In the genomic region with DNA sequence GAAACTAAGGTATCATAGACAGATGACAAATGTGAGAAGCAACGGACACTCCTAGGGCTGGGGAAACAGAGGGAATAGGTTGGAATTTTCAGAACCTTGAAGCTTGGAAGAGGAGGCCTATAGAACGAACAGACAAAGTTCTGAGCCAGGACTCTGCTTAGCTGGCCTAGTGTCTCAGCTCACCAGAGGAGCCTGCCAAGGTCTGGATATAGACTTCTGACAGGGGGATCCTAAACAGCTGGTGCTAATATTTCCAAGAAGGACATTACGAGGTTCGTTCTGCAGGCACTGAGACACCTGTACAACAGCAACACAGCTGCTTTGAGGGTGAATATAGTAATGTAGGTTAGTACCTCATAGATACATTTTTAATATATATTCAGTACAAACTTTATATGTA, we compare ENCODE assay signal across 17 cellular contexts.
DNase-seq lines count a peak whose midpoint lies in the region; ATAC-seq, FAIRE-seq and TF ChIP-seq lines count a peak whose summit lies in the region.
"Had no signal": no experiment of that assay in that cellular context is flagged by ENCODE, and none has a peak within 500 bp of the region (broad histone marks: within the 10 kb centered on the region; RNA-seq: fewer than 3 reads in every experiment).

No MANE protein-coding gene starts in this region.

- H3K4me3 Mint-ChIP-seq in stimulated activated memory B cell treated with anti-CD40 and anti-IgM and Interleukin-4, amounts not matched to agents 10 μg/mL and 1 μg/mL and 100 μg/mL, for 72 hours: no peak overlapping the region
- H3K4me3 Mint-ChIP-seq: CD14-positive monocyte; CD4-positive, alpha-beta memory T cell had no signal

- H4K20me1 ChIP-seq in OCI-LY1 (ENCODE audit: insufficient read depth, low read length) (no peaks in the 10 kb centered on the region), GM12878 (ENCODE audit: control insufficient read depth, insufficient read depth) (no peaks in the 10 kb centered on the region)
- H4K20me1 ChIP-seq: BLaER1 had no signal

- no peaks in the 10 kb centered on the region for H3K27me3 Mint-ChIP-seq in stimulated activated memory B cell treated with anti-CD40 and anti-IgM and Interleukin-4, amounts not matched to agents 10 μg/mL and 1 μg/mL and 100 μg/mL, for 72 hours

- RAD21 ChIA-PET in GM12878 (lab: Charles Lee; ENCODE audit: unreplicated experiment): interaction anchor here (0.9 to 1.0 kb wide), 2 partner anchors 8 to 48 kb away, joined by 3 read pairs; no protein-coding TSS in a partner anchor

- H3K4me1 Mint-ChIP-seq in stimulated activated memory B cell treated with anti-CD40 and anti-IgM and Interleukin-4, amounts not matched to agents 10 μg/mL and 1 μg/mL and 100 μg/mL, for 72 hours: peaks cover 11% of the 10 kb centered on the region
- H3K4me1 Mint-ChIP-seq: CD14-positive monocyte; CD4-positive, alpha-beta memory T cell had no signal

- no peak for TF ChIP-seq POLR2A in GM12878 (IDR thresholded peaks at IDR 0.05; ENCODE audit: low read depth, low read length)

- TF ChIP-seq CTCF in GM12865 (IDR thresholded peaks at IDR 0.05; ENCODE audit: insufficient read depth, low read depth, low read length, missing control alignments) (no peak), OCI-LY1 (IDR thresholded peaks at IDR 0.05; ENCODE audit: low read length) (no peak), GM12878 (IDR thresholded peaks at IDR 0.05 in 2 of 3, conservative IDR thresholded peaks at IDR 0.05 in 1 of 3; ENCODE audit: control insufficient read depth in 2 of 3, extremely low read depth in 1 of 3, insufficient read depth in 1 of 3, low read depth in 3 of 3, low read length in 3 of 3) (no peak)

- POLR2A ChIA-PET in GM12878 (lab: Charles Lee): interaction anchor here (1.5 kb wide), 1 partner anchor 9 kb away, joined by 3 read pairs; no protein-coding TSS in a partner anchor

- H2AFZ ChIP-seq in OCI-LY1 (ENCODE audit: low read length) (peak overlapping the region; percentile 77; the same call in 1 of the 2 replicates), GM12878 (ENCODE audit: control insufficient read depth, low read depth, low read length) (no peak overlapping the region)
- H2AFZ ChIP-seq: GM23248 had no signal

- H3K4me1 ChIP-seq in OCI-LY1 (ENCODE audit: insufficient read depth, low read length, severe bottlenecking) (peaks cover 25% of the 10 kb centered on the region), GM12878 (ENCODE audit: control insufficient read depth, insufficient read depth, low read length) (peaks cover 12% of the 10 kb centered on the region)
- H3K4me1 ChIP-seq: BLaER1 had no signal

- H3K4me3 ChIP-seq in GM12865 (ENCODE audit: low read depth, low read length) (peak overlapping the region; percentile 31), OCI-LY1 (ENCODE audit: low read depth, low read length, poor library complexity, severe bottlenecking) (no peak overlapping the region), GM12878 (no peak overlapping the region)
- H3K4me3 ChIP-seq: BLaER1, GM23248, HAP-1 had no signal

- H3F3A ChIP-seq in OCI-LY1 (ENCODE audit: insufficient read depth, low read length): no peaks in the 10 kb centered on the region

- no peaks in the 10 kb centered on the region for H3K36me3 Mint-ChIP-seq in stimulated activated memory B cell treated with anti-CD40 and anti-IgM and Interleukin-4, amounts not matched to agents 10 μg/mL and 1 μg/mL and 100 μg/mL, for 72 hours
- H3K36me3 Mint-ChIP-seq: CD14-positive monocyte; CD4-positive, alpha-beta memory T cell had no signal

- H3K79me2 ChIP-seq in OCI-LY1 (ENCODE audit: insufficient read depth, low read length): no peaks in the 10 kb centered on the region
- no peaks in the 10 kb centered on the region for H3K79me2 ChIP-seq in GM12878 (ENCODE audit: control insufficient read depth, insufficient read depth, low read length)

- H3K36me3 ChIP-seq in OCI-LY1 (ENCODE audit: insufficient read depth, low read length) (no peaks in the 10 kb centered on the region), GM12878 (ENCODE audit: control insufficient read depth in 2 of 2, insufficient read depth in 2 of 2, low read length in 1 of 2) (no peaks in the 10 kb centered on the region)
- H3K36me3 ChIP-seq: BLaER1, HAP-1 had no signal

- SMC1A ChIA-PET in GM12878 (lab: Charles Lee; ENCODE audit: uncharacterized antibody, unreplicated experiment): interaction anchor here (1.0 to 1.8 kb wide), 5 partner anchors 8 to 21 kb away, joined by 3 to 5 read pairs (median 4); no protein-coding TSS in a partner anchor

- TF ChIP-seq EP300 in GM12878 (IDR thresholded peaks at IDR 0.05; ENCODE audit: borderline replicate concordance in 1 of 2, control insufficient read depth in 1 of 2, low read depth in 2 of 2, low read length in 2 of 2): no peak

- no peaks in the 10 kb centered on the region for H3K9me3 Mint-ChIP-seq in stimulated activated memory B cell treated with anti-CD40 and anti-IgM and Interleukin-4, amounts not matched to agents 10 μg/mL and 1 μg/mL and 100 μg/mL, for 72 hours

- in situ Hi-C loops in GM12878 (cut with MboI): no loop called here

- BruUV-seq in GM12878 (replicated peaks; lab: Mats Ljungman, UMichigan): no TSS peak

- H3K27ac Mint-ChIP-seq in stimulated activated memory B cell treated with anti-CD40 and anti-IgM and Interleukin-4, amounts not matched to agents 10 μg/mL and 1 μg/mL and 100 μg/mL, for 72 hours: peak overlapping the region; percentile 53
- H3K27ac Mint-ChIP-seq: CD14-positive monocyte; CD4-positive, alpha-beta memory T cell had no signal

- H3K27me3 ChIP-seq in OCI-LY1 (ENCODE audit: insufficient read depth, low read length) (no peaks in the 10 kb centered on the region), GM12878 (replicated peaks in 1 of 2; ENCODE audit: control insufficient read depth in 2 of 2, insufficient read depth in 2 of 2, low read length in 1 of 2) (no peaks in the 10 kb centered on the region)
- H3K27me3 ChIP-seq: BLaER1 had no signal

- TF ChIP-seq RAD21 in GM12878 (IDR thresholded peaks at IDR 0.05; ENCODE audit: insufficient read depth, low read depth, low read length): no peak

- FAIRE-seq in GM12878 (lab: Jason Lieb, UNC): no peak
- FAIRE-seq in urothelium cell line (lab: Jason Lieb, UNC): no peak
- FAIRE-seq: A204.1 had no signal

- WGBS in GM12878 (ENCODE audit: insufficient coverage, insufficient replicate concordance, low lambda C conversion rate, missing lambda C conversion rate): 76% methylated on average over 4 of the region's 4 CpGs

- DNase-seq in GM12865 (ENCODE audit: low read depth) (peak; percentile 13), GM12878 (ENCODE audit: low read depth, low spot score) (no peak), germinal center (ENCODE audit: low spot score) (no peak), urothelium cell line (ENCODE audit: low spot score) (no peak), KG1 (lab: John Stamatoyannopoulos, UW) (no peak)
- DNase-seq: ACHN, DMS53, DND-41, EL, GM23248 had no signal

- ATAC-seq in GM12878: no peak
- ATAC-seq in stimulated activated memory B cell treated with anti-CD40 and anti-IgM and Interleukin-4, amounts not matched to agents 10 μg/mL and 1 μg/mL and 100 μg/mL, for 72 hours: no peak

- intact Hi-C loops in GM12878 (cut with micrococcal nuclease; ENCODE audit: unreplicated experiment): no loop called here

- H3K9me2 ChIP-seq in OCI-LY1 (ENCODE audit: low read depth, low read length): no peaks in the 10 kb centered on the region

- CTCF ChIA-PET in GM12878 (lab: Yijun Ruan, JAX): interaction anchor here (0.5 to 2.1 kb wide), 4 partner anchors 8 to 439 kb away, joined by 3 to 7 read pairs (median 4); no protein-coding TSS in a partner anchor

- H3K27ac ChIP-seq in OCI-LY1 (ENCODE audit: low read depth, low read length, poor library complexity, severe bottlenecking) (peak overlapping the region; percentile 35), GM12878 (ENCODE audit: control insufficient read depth, insufficient read depth) (no peak overlapping the region)
- H3K27ac ChIP-seq: BLaER1, GM23248 had no signal

- H3K4me2 ChIP-seq in OCI-LY1 (ENCODE audit: low read length): peak overlapping the region; percentile 31
- H3K4me2 ChIP-seq in GM12878 (ENCODE audit: control insufficient read depth, insufficient read depth): peak overlapping the region; percentile 53; the same call in 1 of the 2 replicates
- H3K4me2 ChIP-seq: BLaER1 had no signal

- H3K9ac ChIP-seq in OCI-LY1 (ENCODE audit: low read length) (no peak overlapping the region; the same call in 1 of the 2 replicates), GM12878 (ENCODE audit: control insufficient read depth, insufficient read depth, low read length) (no peak overlapping the region)
- H3K9ac ChIP-seq: BLaER1, GM23248 had no signal

- H3K9me3 ChIP-seq in OCI-LY1 (ENCODE audit: low read length): no peaks in the 10 kb centered on the region
- H3K9me3 ChIP-seq in GM12878 (replicated peaks; ENCODE audit: control insufficient read depth, insufficient read depth, low read length): no peaks in the 10 kb centered on the region
- H3K9me3 ChIP-seq: BLaER1, HAP-1 had no signal

TF ChIP-seq in GM12878, 131 proteins besides CTCF, POLR2A, EP300 and RAD21 (continues in another document):
- TF ChIP-seq GABPA (IDR thresholded peaks at IDR 0.05; ENCODE audit: low read depth) (no peak), IRF4 (IDR thresholded peaks at IDR 0.05; ENCODE audit: low read depth, low read length) (no peak), KDM1A (IDR thresholded peaks at IDR 0.05; ENCODE audit: borderline replicate concordance) (no peak), JUNB (IDR thresholded peaks at IDR 0.05) (no peak)
- TF ChIP-seq, protein P1, sequence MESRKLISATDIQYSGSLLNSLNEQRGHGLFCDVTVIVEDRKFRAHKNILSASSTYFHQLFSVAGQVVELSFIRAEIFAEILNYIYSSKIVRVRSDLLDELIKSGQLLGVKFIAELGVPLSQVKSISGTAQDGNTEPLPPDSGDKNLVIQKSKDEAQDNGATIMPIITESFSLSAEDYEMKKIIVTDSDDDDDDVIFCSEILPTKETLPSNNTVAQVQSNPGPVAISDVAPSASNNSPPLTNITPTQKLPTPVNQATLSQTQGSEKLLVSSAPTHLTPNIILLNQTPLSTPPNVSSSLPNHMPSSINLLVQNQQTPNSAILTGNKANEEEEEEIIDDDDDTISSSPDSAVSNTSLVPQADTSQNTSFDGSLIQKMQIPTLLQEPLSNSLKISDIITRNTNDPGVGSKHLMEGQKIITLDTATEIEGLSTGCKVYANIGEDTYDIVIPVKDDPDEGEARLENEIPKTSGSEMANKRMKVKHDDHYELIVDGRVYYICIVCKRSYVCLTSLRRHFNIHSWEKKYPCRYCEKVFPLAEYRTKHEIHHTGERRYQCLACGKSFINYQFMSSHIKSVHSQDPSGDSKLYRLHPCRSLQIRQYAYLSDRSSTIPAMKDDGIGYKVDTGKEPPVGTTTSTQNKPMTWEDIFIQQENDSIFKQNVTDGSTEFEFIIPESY (IDR thresholded peaks at IDR 0.05): no peak
- TF ChIP-seq, protein P2, sequence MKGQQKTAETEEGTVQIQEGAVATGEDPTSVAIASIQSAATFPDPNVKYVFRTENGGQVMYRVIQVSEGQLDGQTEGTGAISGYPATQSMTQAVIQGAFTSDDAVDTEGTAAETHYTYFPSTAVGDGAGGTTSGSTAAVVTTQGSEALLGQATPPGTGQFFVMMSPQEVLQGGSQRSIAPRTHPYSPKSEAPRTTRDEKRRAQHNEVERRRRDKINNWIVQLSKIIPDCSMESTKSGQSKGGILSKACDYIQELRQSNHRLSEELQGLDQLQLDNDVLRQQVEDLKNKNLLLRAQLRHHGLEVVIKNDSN (IDR thresholded peaks at IDR 0.05; ENCODE audit: borderline replicate concordance, extremely low read length, insufficient read depth, low read depth, low read length): no peak
